Comparison of ENCODE assay signal across 16 cellular contexts in genomic region chr12:19234991-19235876, GRCh38.
DNase-seq lines count a peak whose midpoint lies in the region; ATAC-seq, FAIRE-seq and TF ChIP-seq lines count a peak whose summit lies in the region.
"Had no signal": no experiment of that assay in that cellular context is flagged by ENCODE, and none has a peak within 500 bp of the region (broad histone marks: within the 10 kb centered on the region; RNA-seq: fewer than 3 reads in every experiment).

No MANE protein-coding gene starts in this region.

- no peaks in the 10 kb centered on the region for H3K36me3 Mint-ChIP-seq in activated CD8-positive, alpha-beta T cell treated with anti-CD3 and anti-CD28 coated beads for 36 hours (ENCODE audit: low read depth)
- H3K36me3 Mint-ChIP-seq in activated CD8-positive, alpha-beta T cell treated with anti-CD3 and anti-CD28 coated beads, Interleukin-2, amount 10 ng/mL, durations not matched to agents 7 days and 5 days (ENCODE audit: low read depth) = no peaks in the 10 kb centered on the region
- H3K36me3 Mint-ChIP-seq in MCF 10A (ENCODE audit: insufficient read depth, unreplicated experiment) = no peaks in the 10 kb centered on the region

- intact Hi-C loops in activated CD8-positive, alpha-beta T cell treated with anti-CD3 and anti-CD28 coated beads for 36 hours (cut with micrococcal nuclease) = no loop called here
- intact Hi-C loops in MCF 10A (cut with micrococcal nuclease) = no loop called here

- no peaks in the 10 kb centered on the region for H3K9me3 Mint-ChIP-seq in activated CD8-positive, alpha-beta T cell treated with anti-CD3 and anti-CD28 coated beads for 36 hours
- no peaks in the 10 kb centered on the region for H3K9me3 Mint-ChIP-seq in activated CD8-positive, alpha-beta T cell treated with anti-CD3 and anti-CD28 coated beads, Interleukin-2, amount 10 ng/mL, durations not matched to agents 7 days and 5 days (ENCODE audit: insufficient read depth)
- no peaks in the 10 kb centered on the region for H3K9me3 Mint-ChIP-seq in MCF 10A (ENCODE audit: unreplicated experiment)

- CTCF ChIA-PET in activated CD8-positive, alpha-beta T cell treated with anti-CD3 and anti-CD28 coated beads for 36 hours (lab: Charles Lee) = interaction anchor here (0.8 kb wide), 1 partner anchor 12 kb away, joined by 3 read pairs; no protein-coding TSS in a partner anchor
- CTCF ChIA-PET in activated CD8-positive, alpha-beta T cell treated with anti-CD3 and anti-CD28 coated beads, Interleukin-2, amount 10 ng/mL, durations not matched to agents 7 days and 5 days (lab: Charles Lee) = interaction anchor here (1.0 kb wide), 1 partner anchor 13 kb away, joined by 7 read pairs; no protein-coding TSS in a partner anchor
- CTCF ChIA-PET in MCF 10A (lab: Yijun Ruan, JAX) = interaction anchor here (0.7 to 1.1 kb wide), 2 partner anchors 7 to 13 kb away, joined by 4 to 5 read pairs; no protein-coding TSS in a partner anchor

- H3K4me3 Mint-ChIP-seq in activated CD8-positive, alpha-beta T cell treated with anti-CD3 and anti-CD28 coated beads for 36 hours = no peak overlapping the region
- no peak overlapping the region for H3K4me3 Mint-ChIP-seq in activated CD8-positive, alpha-beta T cell treated with anti-CD3 and anti-CD28 coated beads, Interleukin-2, amount 10 ng/mL, durations not matched to agents 7 days and 5 days
- no peak overlapping the region for H3K4me3 Mint-ChIP-seq in MCF 10A (ENCODE audit: unreplicated experiment)

- WGBS in small intestine, 3 donors = 59 to 72% (median 71%) methylated on average over 2 of the region's 2 CpGs

- H3K27ac ChIP-seq in subcutaneous abdominal adipose tissue (ENCODE audit: low read depth, low read length) (peak overlapping the region; percentile 18), small intestine (ENCODE audit: low read depth in 1 of 2, low read length in 1 of 2) (no peak overlapping the region)
- H3K27ac ChIP-seq: 22Rv1, pancreas had no signal

- peak; percentile 11 for DNase-seq in activated CD8-positive, alpha-beta T cell treated with anti-CD3 and anti-CD28 coated beads for 36 hours
- DNase-seq in activated CD8-positive, alpha-beta T cell treated with anti-CD3 and anti-CD28 coated beads, Interleukin-2, amount 10 ng/mL, durations not matched to agents 7 days and 5 days = no peak
- DNase-seq in MCF 10A (ENCODE audit: unreplicated experiment) (no peak), kidney tubule cell (ENCODE audit: low spot score) (peak; percentile 22), NAMALWA (ENCODE audit: low spot score) (no peak), small intestine (no peak), SKM-1 (lab: John Stamatoyannopoulos, UW; ENCODE audit: unreplicated experiment) (no peak)
- DNase-seq: Caco-2, gastrocnemius medialis, NCI-H1436 treated with DMSO at 0.1 percent for 48 hours, NCI-H748 treated with DMSO at 0.1 percent for 48 hours, pancreas had no signal

- no TSS peak for BruUV-seq in MCF 10A (replicated peaks; lab: Mats Ljungman, UMichigan)

- H3K27ac Mint-ChIP-seq in activated CD8-positive, alpha-beta T cell treated with anti-CD3 and anti-CD28 coated beads for 36 hours = no peak overlapping the region
- no peak overlapping the region for H3K27ac Mint-ChIP-seq in activated CD8-positive, alpha-beta T cell treated with anti-CD3 and anti-CD28 coated beads, Interleukin-2, amount 10 ng/mL, durations not matched to agents 7 days and 5 days
- H3K27ac Mint-ChIP-seq in MCF 10A (ENCODE audit: low read depth, unreplicated experiment) = peak overlapping the region; percentile 75

- TF ChIP-seq CTCF in activated CD8-positive, alpha-beta T cell treated with anti-CD3 and anti-CD28 coated beads for 36 hours (IDR thresholded peaks at IDR 0.05) = no peak
- no peak for TF ChIP-seq CTCF in MCF 10A (IDR thresholded peaks at IDR 0.05; ENCODE audit: unreplicated experiment)

- FAIRE-seq in small intestine (lab: Jason Lieb, UNC) = no peak
- FAIRE-seq: HTR-8/SVneo had no signal

- H3K27me3 Mint-ChIP-seq in activated CD8-positive, alpha-beta T cell treated with anti-CD3 and anti-CD28 coated beads for 36 hours = no peaks in the 10 kb centered on the region
- H3K27me3 Mint-ChIP-seq in activated CD8-positive, alpha-beta T cell treated with anti-CD3 and anti-CD28 coated beads, Interleukin-2, amount 10 ng/mL, durations not matched to agents 7 days and 5 days (ENCODE audit: low read depth) = peaks cover 1% of the 10 kb centered on the region
- no peaks in the 10 kb centered on the region for H3K27me3 Mint-ChIP-seq in MCF 10A (ENCODE audit: insufficient read depth, unreplicated experiment)

- H3K36me3 ChIP-seq in subcutaneous abdominal adipose tissue (ENCODE audit: control insufficient read depth in 5 of 5, insufficient read depth in 5 of 5, low read length in 5 of 5) (no peaks in the 10 kb centered on the region), small intestine (ENCODE audit: control insufficient read depth in 2 of 2, insufficient read depth in 2 of 2, low read length in 2 of 2) (no peaks in the 10 kb centered on the region)
- H3K36me3 ChIP-seq: gastrocnemius medialis, pancreas had no signal

- H3K4me3 ChIP-seq in subcutaneous abdominal adipose tissue (ENCODE audit: low read depth in 1 of 5, low read length in 5 of 5) (no peak overlapping the region), small intestine (ENCODE audit: low read depth in 1 of 2, low read length in 2 of 2) (no peak overlapping the region)
- H3K4me3 ChIP-seq: gastrocnemius medialis, lung, pancreas had no signal

- H3K4me1 Mint-ChIP-seq in activated CD8-positive, alpha-beta T cell treated with anti-CD3 and anti-CD28 coated beads for 36 hours (ENCODE audit: low read depth) = peaks cover 15% of the 10 kb centered on the region
- H3K4me1 Mint-ChIP-seq in activated CD8-positive, alpha-beta T cell treated with anti-CD3 and anti-CD28 coated beads, Interleukin-2, amount 10 ng/mL, durations not matched to agents 7 days and 5 days (ENCODE audit: low read depth) = peaks cover 3% of the 10 kb centered on the region
- peaks cover 19% of the 10 kb centered on the region for H3K4me1 Mint-ChIP-seq in MCF 10A (ENCODE audit: insufficient read depth, unreplicated experiment)

- H3K9me3 ChIP-seq in subcutaneous abdominal adipose tissue (ENCODE audit: control insufficient read depth in 5 of 5, low read length in 5 of 5) = peaks cover 0 to 2% (median 0%) of the 10 kb centered on the region in 5 donors
- no peaks in the 10 kb centered on the region for H3K9me3 ChIP-seq in small intestine (ENCODE audit: control insufficient read depth, low read depth)
- H3K9me3 ChIP-seq: gastrocnemius medialis, pancreas had no signal

- H3K27me3 ChIP-seq in subcutaneous abdominal adipose tissue (ENCODE audit: control insufficient read depth in 5 of 5, insufficient read depth in 4 of 5, low read length in 5 of 5) (no peaks in the 10 kb centered on the region), small intestine (ENCODE audit: control insufficient read depth in 2 of 2, insufficient read depth in 2 of 2, low read length in 2 of 2) (no peaks in the 10 kb centered on the region)
- H3K27me3 ChIP-seq: gastrocnemius medialis, pancreas had no signal

- H3K4me1 ChIP-seq in subcutaneous abdominal adipose tissue (ENCODE audit: control insufficient read depth in 5 of 5, insufficient read depth in 5 of 5, low read length in 5 of 5) (peaks cover 0 to 32% (median 29%) of the 10 kb centered on the region in 5 donors), small intestine (ENCODE audit: control insufficient read depth in 2 of 2, insufficient read depth in 1 of 2, low read depth in 1 of 2, low read length in 1 of 2) (no peaks in the 10 kb centered on the region)
- H3K4me1 ChIP-seq: Caco-2 had no signal

- no peak overlapping the region for H3K9ac ChIP-seq in subcutaneous abdominal adipose tissue (ENCODE audit: low read length in 5 of 5)

- peak; percentile 51 for ATAC-seq in activated CD8-positive, alpha-beta T cell treated with anti-CD3 and anti-CD28 coated beads for 36 hours
- no peak for ATAC-seq in activated CD8-positive, alpha-beta T cell treated with anti-CD3 and anti-CD28 coated beads, Interleukin-2, amount 10 ng/mL, durations not matched to agents 7 days and 5 days

- POLR2A ChIA-PET in activated CD8-positive, alpha-beta T cell treated with anti-CD3 and anti-CD28 coated beads for 36 hours (lab: Charles Lee) = no interaction called here
- POLR2A ChIA-PET in activated CD8-positive, alpha-beta T cell treated with anti-CD3 and anti-CD28 coated beads, Interleukin-2, amount 10 ng/mL, durations not matched to agents 7 days and 5 days (lab: Charles Lee) = no interaction called here
- POLR2A ChIA-PET in MCF 10A (lab: Yijun Ruan, JAX) = interaction anchor here (0.6 to 1.1 kb wide), 4 partner anchors 9 to 865 kb away, joined by 3 to 4 read pairs (median 4); no protein-coding TSS in a partner anchor

Comparison
In these comparisons a context has a peak if more than half of its experiments do, and no peak if none do; other contexts are left out.
1. DNase-seq: peak in activated CD8-positive, alpha-beta T cell treated with anti-CD3 and anti-CD28 coated beads for 36 hours (single experiment) and kidney tubule cell (single experiment); none in activated CD8-positive, alpha-beta T cell treated with anti-CD3 and anti-CD28 coated beads, Interleukin-2, amount 10 ng/mL, durations not matched to agents 7 days and 5 days (single experiment), MCF 10A (single experiment), NAMALWA (single experiment), small intestine (single experiment) and SKM-1 (single experiment).